15 cellular contexts compared by ENCODE assay signal in genomic region chr7:92747041-92747835, GRCh38.
DNase-seq lines count a peak whose midpoint lies in the region; ATAC-seq and TF ChIP-seq lines count a peak whose summit lies in the region.
"Had no signal": no experiment of that assay in that cellular context is flagged by ENCODE, and none has a peak within 500 bp of the region (broad histone marks: within the 10 kb centered on the region; RNA-seq: fewer than 3 reads in every experiment).

No MANE protein-coding gene starts in this region.

- peak overlapping the region; percentile 7 for H3K4me3 Mint-ChIP-seq in MCF 10A (ENCODE audit: unreplicated experiment)
- H3K4me3 Mint-ChIP-seq in central memory CD8-positive, alpha-beta T cell = no peak overlapping the region
- H3K4me3 Mint-ChIP-seq: dendritic cell treated with granulocyte-macrophage colony-stimulating factor and Interleukin-4, amounts not matched to agents 40 ng/mL and 50 ng/mL, for 4 days had no signal

- no peaks in the 10 kb centered on the region for H3K9me3 ChIP-seq in breast epithelium
- no peaks in the 10 kb centered on the region for H3K9me3 ChIP-seq in skeletal muscle satellite cell (replicated peaks; ENCODE audit: low read length)
- H3K9me3 ChIP-seq in esophagus muscularis mucosa = no peaks in the 10 kb centered on the region
- H3K9me3 ChIP-seq: uterus had no signal

- peaks cover 35% of the 10 kb centered on the region for H3K4me1 Mint-ChIP-seq in MCF 10A (ENCODE audit: insufficient read depth, unreplicated experiment)
- H3K4me1 Mint-ChIP-seq in central memory CD8-positive, alpha-beta T cell = peaks cover 28% of the 10 kb centered on the region

- no peak overlapping the region for H3K4me3 ChIP-seq in breast epithelium
- H3K4me3 ChIP-seq in skeletal muscle satellite cell (ENCODE audit: low read length) = peak overlapping the region; percentile 14
- H3K4me3 ChIP-seq in esophagus muscularis mucosa = no peak overlapping the region
- H3K4me3 ChIP-seq: uterus had no signal

- peak overlapping the region; percentile 89 for H3K27ac Mint-ChIP-seq in MCF 10A (ENCODE audit: low read depth, unreplicated experiment)
- peak overlapping the region; percentile 30 for H3K27ac Mint-ChIP-seq in central memory CD8-positive, alpha-beta T cell (ENCODE audit: low read depth)
- H3K27ac Mint-ChIP-seq: dendritic cell treated with granulocyte-macrophage colony-stimulating factor and Interleukin-4, amounts not matched to agents 40 ng/mL and 50 ng/mL, for 4 days had no signal

- ATAC-seq in central memory CD8-positive, alpha-beta T cell (replicated peaks; ENCODE audit: extremely low read depth, poor library complexity, severe bottlenecking) = no peak
- ATAC-seq in HG02642 (IDR thresholded peaks at IDR 0.05; ENCODE audit: poor library complexity, unreplicated experiment) = no peak
- ATAC-seq in HG03135 (IDR thresholded peaks at IDR 0.05; ENCODE audit: unreplicated experiment) = no peak

- H3K36me3 ChIP-seq in breast epithelium (no peaks in the 10 kb centered on the region), skeletal muscle satellite cell (ENCODE audit: insufficient read depth, low read length) (peaks cover 6% of the 10 kb centered on the region), esophagus muscularis mucosa (no peaks in the 10 kb centered on the region)
- H3K36me3 ChIP-seq: uterus had no signal

- peak overlapping the region; percentile 51 for H3K9ac ChIP-seq in skeletal muscle satellite cell (ENCODE audit: low read depth, low read length)

- BruUV-seq in MCF 10A (replicated peaks; lab: Mats Ljungman, UMichigan) = no TSS peak

- peaks cover 12% of the 10 kb centered on the region for H3K9me3 Mint-ChIP-seq in MCF 10A (ENCODE audit: unreplicated experiment)
- no peaks in the 10 kb centered on the region for H3K9me3 Mint-ChIP-seq in central memory CD8-positive, alpha-beta T cell

- intact Hi-C loops in MCF 10A (cut with micrococcal nuclease) = no loop called here
- intact Hi-C loops in breast epithelium (cut with DNase I; ENCODE audit: low total_unique reads) = no loop called here
- intact Hi-C loops in esophagus muscularis mucosa (cut with DNase I) = no loop called here

- no peaks in the 10 kb centered on the region for H3K27me3 Mint-ChIP-seq in MCF 10A (ENCODE audit: insufficient read depth, unreplicated experiment)
- H3K27me3 Mint-ChIP-seq in central memory CD8-positive, alpha-beta T cell = no peaks in the 10 kb centered on the region
- H3K27me3 Mint-ChIP-seq: dendritic cell treated with granulocyte-macrophage colony-stimulating factor and Interleukin-4, amounts not matched to agents 40 ng/mL and 50 ng/mL, for 4 days had no signal

- H3K27me3 ChIP-seq in breast epithelium = no peaks in the 10 kb centered on the region
- no peaks in the 10 kb centered on the region for H3K27me3 ChIP-seq in skeletal muscle satellite cell (ENCODE audit: control insufficient read depth, insufficient read depth, low read length)
- H3K27me3 ChIP-seq in esophagus muscularis mucosa = no peaks in the 10 kb centered on the region
- H3K27me3 ChIP-seq: uterus had no signal

- H3K4me1 ChIP-seq in breast epithelium (peaks cover 0 to 1% of the 10 kb centered on the region in 2 donors), skeletal muscle satellite cell (ENCODE audit: control insufficient read depth, insufficient read depth, low read length) (peaks cover 52% of the 10 kb centered on the region), esophagus muscularis mucosa (peaks cover 9 to 22% (median 16%) of the 10 kb centered on the region in 4 donors)
- H3K4me1 ChIP-seq: uterus had no signal

- POLR2A ChIA-PET in MCF 10A (lab: Yijun Ruan, JAX) = interaction anchor here (0.7 to 1.6 kb wide), 10 partner anchors 10 to 32 kb away, joined by 3 to 7 read pairs (median 4); no protein-coding TSS in a partner anchor

- peaks cover 19% of the 10 kb centered on the region for H3K36me3 Mint-ChIP-seq in MCF 10A (ENCODE audit: insufficient read depth, unreplicated experiment)
- peaks cover 2% of the 10 kb centered on the region for H3K36me3 Mint-ChIP-seq in central memory CD8-positive, alpha-beta T cell (ENCODE audit: insufficient read depth)

- WGBS in esophagus muscularis mucosa = 78% methylated on average over 3 of the region's 3 CpGs

- TF ChIP-seq CTCF in MCF 10A (IDR thresholded peaks at IDR 0.05; ENCODE audit: unreplicated experiment) (no peak), breast epithelium (IDR thresholded peaks at IDR 0.05) (no peak), esophagus muscularis mucosa (IDR thresholded peaks at IDR 0.05) (no peak)

- TF ChIP-seq POLR2A in breast epithelium (IDR thresholded peaks at IDR 0.05) (no peak), esophagus muscularis mucosa (IDR thresholded peaks at IDR 0.05; ENCODE audit: low read depth) (no peak)

- DNase-seq in MCF 10A (ENCODE audit: unreplicated experiment) = no peak
- no peak for DNase-seq in breast epithelium (ENCODE audit: low spot score in 2 of 2)
- peak; percentile 36 for DNase-seq in NOMO-1 treated with dmso at 0.1 percent for 144 hours (lab: John Stamatoyannopoulos, UW; ENCODE audit: unreplicated experiment)
- no peak for DNase-seq in central memory CD8-positive, alpha-beta T cell (ENCODE audit: low spot score in 2 of 2)
- DNase-seq in esophagus muscularis mucosa (ENCODE audit: extremely low spot score) = no peak
- DNase-seq: DMS53; NCI-H1436; NCI-H526 treated with DMSO at 0.1 percent for 48 hours; SIG-M5; stimulated activated CD8-positive, alpha-beta memory T cell treated with anti-CD3 and anti-CD28 coated beads, Interleukin-4, amount 100 ng/mL, for 48 hours; uterus had no signal

- H3K4me2 ChIP-seq in skeletal muscle satellite cell (ENCODE audit: low read length) = peak overlapping the region; percentile 46

- TF ChIP-seq EP300 in esophagus muscularis mucosa (IDR thresholded peaks at IDR 0.05) = no peak

- no peak overlapping the region for H3K27ac ChIP-seq in breast epithelium
- no peak overlapping the region for H3K27ac ChIP-seq in esophagus muscularis mucosa (replicated peaks in 1 of 4)
- H3K27ac ChIP-seq: uterus had no signal

- CTCF ChIA-PET in MCF 10A (lab: Yijun Ruan, JAX) = interaction anchor here (0.8 kb wide), 1 partner anchor 17 kb away, joined by 3 read pairs; no protein-coding TSS in a partner anchor
